1 cellular context compared by ENCODE assay signal in the genomic region with DNA sequence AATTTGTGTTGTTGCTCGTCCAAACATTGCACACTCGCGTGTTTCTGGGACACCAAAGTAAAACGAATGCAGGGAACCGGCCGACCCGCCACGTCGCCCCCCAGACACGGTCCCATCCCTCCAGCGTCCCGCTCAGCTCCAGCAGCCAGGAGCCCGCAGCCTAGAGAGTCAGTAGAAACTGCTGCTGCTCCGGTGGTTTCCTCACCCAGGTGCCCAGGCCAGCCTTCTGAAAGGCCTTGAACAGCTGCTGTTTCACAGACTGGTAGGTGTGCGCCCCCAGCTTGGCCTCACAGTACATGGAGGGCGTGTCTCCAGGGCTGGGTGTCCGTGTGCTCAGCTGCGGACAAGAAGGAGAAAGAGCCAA.
TF ChIP-seq lines count a peak whose summit lies in the region.

No MANE protein-coding gene starts in this region.

TF ChIP-seq in H1, 55 proteins besides CTCF, POLR2A, EP300 and RAD21:
- TF ChIP-seq, protein P1, sequence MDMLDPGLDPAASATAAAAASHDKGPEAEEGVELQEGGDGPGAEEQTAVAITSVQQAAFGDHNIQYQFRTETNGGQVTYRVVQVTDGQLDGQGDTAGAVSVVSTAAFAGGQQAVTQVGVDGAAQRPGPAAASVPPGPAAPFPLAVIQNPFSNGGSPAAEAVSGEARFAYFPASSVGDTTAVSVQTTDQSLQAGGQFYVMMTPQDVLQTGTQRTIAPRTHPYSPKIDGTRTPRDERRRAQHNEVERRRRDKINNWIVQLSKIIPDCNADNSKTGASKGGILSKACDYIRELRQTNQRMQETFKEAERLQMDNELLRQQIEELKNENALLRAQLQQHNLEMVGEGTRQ (IDR thresholded peaks at IDR 0.05; ENCODE audit: low read length), result no peak
- TF ChIP-seq RNF2 (IDR thresholded peaks at IDR 0.05; ENCODE audit: borderline replicate concordance, low read depth, low read length, missing control alignments, poor library complexity, severe bottlenecking) (no peak), TAF1 (IDR thresholded peaks at IDR 0.05; ENCODE audit: low read depth, low read length) (no peak), CBX8 (IDR thresholded peaks at IDR 0.05; ENCODE audit: borderline replicate concordance, low read depth, low read length) (no peak)
